22 cellular contexts compared by ENCODE assay signal in the genomic region with DNA sequence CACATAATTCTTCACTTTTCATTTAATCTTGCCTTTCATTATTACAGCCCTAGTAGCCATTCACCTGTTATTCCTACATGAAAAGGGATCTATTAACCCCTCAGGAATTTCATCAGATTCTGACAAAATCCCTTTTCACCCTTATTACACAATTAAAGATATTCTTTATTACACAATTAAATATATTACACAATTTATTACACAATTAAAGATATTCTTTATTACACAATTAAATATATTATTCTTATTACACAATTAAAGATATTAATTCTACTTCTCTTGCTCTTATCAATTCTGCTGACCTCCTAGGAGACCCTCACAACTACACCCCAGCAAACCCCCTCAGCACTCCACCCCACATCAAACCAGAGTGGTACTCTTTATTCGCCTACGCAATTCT.
"Had no signal": no experiment of that assay in that cellular context is flagged by ENCODE, and none has a peak within 500 bp of the region (broad histone marks: within the 10 kb centered on the region; RNA-seq: fewer than 3 reads in every experiment).

No MANE protein-coding gene starts in this region.

- H3K4me1 Mint-ChIP-seq: naive thymus-derived CD4-positive, alpha-beta T cell had no signal

- DNase-seq: colonic mucosa; cortex of kidney; effector CD8-positive, alpha-beta T cell; effector memory CD8-positive, alpha-beta T cell; erythroblast; foreskin keratinocyte; heart left ventricle; hypothalamus; left cardiac atrium; left lung; left ventricle myocardium superior; lower lobe of right lung; mesendoderm; midbrain; naive thymus-derived CD4-positive, alpha-beta T cell; natural killer cell had no signal

- H3K9me3 Mint-ChIP-seq: dendritic cell treated with granulocyte-macrophage colony-stimulating factor and Interleukin-4, amounts not matched to agents 40 ng/mL and 50 ng/mL, for 4 days; effector memory CD8-positive, alpha-beta T cell; endodermal cell; naive thymus-derived CD4-positive, alpha-beta T cell; natural killer cell had no signal

- H3K27me3 ChIP-seq: colonic mucosa, foreskin keratinocyte, hepatocyte had no signal

- ATAC-seq: effector memory CD8-positive, alpha-beta T cell; esophagus mucosa; foreskin keratinocyte; gastroesophageal sphincter; heart left ventricle; left cardiac atrium; left lung; left ventricle myocardium superior; lower lobe of right lung; naive thymus-derived CD4-positive, alpha-beta T cell; natural killer cell had no signal

- H3K4me3 ChIP-seq: colonic mucosa, gastroesophageal sphincter, heart left ventricle, hepatocyte, left lung, lower lobe of right lung had no signal

- H3K27ac Mint-ChIP-seq: dendritic cell treated with granulocyte-macrophage colony-stimulating factor and Interleukin-4, amounts not matched to agents 40 ng/mL and 50 ng/mL, for 4 days; effector memory CD8-positive, alpha-beta T cell; endodermal cell; naive thymus-derived CD4-positive, alpha-beta T cell; natural killer cell had no signal

- H3K27ac ChIP-seq: colonic mucosa, epithelial cell of prostate, foreskin keratinocyte, gastroesophageal sphincter, heart left ventricle, hepatocyte, left lung, lower lobe of right lung had no signal

- H3K36me3 Mint-ChIP-seq: naive thymus-derived CD4-positive, alpha-beta T cell; natural killer cell had no signal

- H3K36me3 ChIP-seq: colonic mucosa, gastroesophageal sphincter, heart left ventricle, left lung, lower lobe of right lung had no signal

- H3K4me3 Mint-ChIP-seq: dendritic cell treated with granulocyte-macrophage colony-stimulating factor and Interleukin-4, amounts not matched to agents 40 ng/mL and 50 ng/mL, for 4 days; effector memory CD8-positive, alpha-beta T cell; endodermal cell; naive thymus-derived CD4-positive, alpha-beta T cell; natural killer cell had no signal

- H3K4me1 ChIP-seq: colonic mucosa, gastroesophageal sphincter, heart left ventricle, left lung, lower lobe of right lung had no signal

- H3K9me3 ChIP-seq: colonic mucosa, gastroesophageal sphincter, heart left ventricle, left lung, lower lobe of right lung had no signal
